10 cellular contexts compared by ENCODE assay signal in the genomic region with DNA sequence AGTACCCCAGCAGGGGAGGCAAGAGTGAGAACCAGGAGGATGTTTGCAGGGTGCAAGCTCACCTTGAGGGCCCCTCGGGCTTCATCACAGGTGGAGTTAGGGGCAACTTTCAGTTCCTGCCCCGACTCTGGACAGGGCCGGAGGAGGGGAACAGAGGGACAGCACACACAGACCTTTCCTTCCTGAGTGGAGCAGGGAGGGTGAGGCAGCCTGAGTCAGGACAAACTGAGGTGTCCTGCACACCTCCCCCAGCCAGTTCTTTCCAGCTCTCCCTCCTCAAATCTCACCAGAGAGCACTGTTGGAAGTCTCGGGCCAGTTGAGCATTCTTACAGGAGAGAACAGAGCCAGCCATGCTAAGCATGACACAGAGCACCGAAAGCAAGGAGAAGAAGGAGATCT. TPM values are rescaled to one million over a fixed set of nuclear protein-coding genes. Genes with fewer than 3 reads are reported as not detected.
A peak's percentile ranks its signal among the peaks of the same experiment; 100 is the strongest.
DNase-seq lines count a peak whose midpoint lies in the region; ATAC-seq, FAIRE-seq and TF ChIP-seq lines count a peak whose summit lies in the region.
"Had no signal": no experiment of that assay in that cellular context is flagged by ENCODE, and none has a peak within 500 bp of the region (broad histone marks: within the 10 kb centered on the region; RNA-seq: fewer than 3 reads in every experiment).

No MANE protein-coding gene starts in this region.

- H3K4me3 ChIP-seq in endothelial cell of umbilical vein (replicated peaks in 1 of 3; ENCODE audit: insufficient read depth in 1 of 3, low read depth in 1 of 3, low read length in 3 of 3) (peak overlapping the region in 2 of 3 experiments; percentile 57 to 77), parathyroid adenoma (ENCODE audit: low read depth, low read length) (no peak overlapping the region)

- H3K9me1 ChIP-seq in endothelial cell of umbilical vein (replicated peaks; ENCODE audit: control insufficient read depth, extremely low read depth, insufficient read depth, low read length) = no peaks in the 10 kb centered on the region

- TF ChIP-seq POLR2A in endothelial cell of umbilical vein (IDR thresholded peaks at IDR 0.05; ENCODE audit: low read depth, low read length) = no peak

- H3K4me2 ChIP-seq in endothelial cell of umbilical vein (ENCODE audit: insufficient read depth, low read length) = peak overlapping the region; percentile 76
- peak overlapping the region; percentile 77 for H3K4me2 ChIP-seq in parathyroid adenoma (ENCODE audit: low read length)

- H3K27me3 ChIP-seq in endothelial cell of umbilical vein (ENCODE audit: control insufficient read depth in 2 of 2, insufficient read depth in 2 of 2, low read length in 2 of 2) (no peaks in the 10 kb centered on the region), parathyroid adenoma (ENCODE audit: control insufficient read depth, insufficient read depth, low read length) (no peaks in the 10 kb centered on the region)

- intact Hi-C loops in endothelial cell of umbilical vein (cut with micrococcal nuclease) = loop anchor here (2.0 to 10.0 kb wide), 2 partner anchors 19 to 311 kb away; a partner anchor contains a TSS
- intact Hi-C loops in Right ventricle myocardium inferior (cut with DNase I) = no loop called here

- H3K27ac ChIP-seq in endothelial cell of umbilical vein (ENCODE audit: insufficient read depth, low read depth, low read length) (no peak overlapping the region), parathyroid adenoma (no peak overlapping the region)

- H3K9ac ChIP-seq in endothelial cell of umbilical vein (replicated peaks; ENCODE audit: extremely low read depth, insufficient read depth, low read length) = no peak overlapping the region
- no peak overlapping the region for H3K9ac ChIP-seq in parathyroid adenoma

- no peak for ATAC-seq in Right ventricle myocardium inferior

- H3K9me3 ChIP-seq in endothelial cell of umbilical vein (replicated peaks; ENCODE audit: control insufficient read depth, insufficient read depth, low read length) = no peaks in the 10 kb centered on the region
- no peaks in the 10 kb centered on the region for H3K9me3 ChIP-seq in parathyroid adenoma (ENCODE audit: control insufficient read depth, low read length)

- H3K36me3 ChIP-seq in endothelial cell of umbilical vein (ENCODE audit: control insufficient read depth in 2 of 2, extremely low read depth in 1 of 2, insufficient read depth in 2 of 2, low read length in 2 of 2) (peaks cover 3 to 8% of the 10 kb centered on the region in 2 experiments), parathyroid adenoma (ENCODE audit: control insufficient read depth, insufficient read depth, low read length) (no peaks in the 10 kb centered on the region)

- POLR2A ChIA-PET in endothelial cell of umbilical vein (lab: Charles Lee) = no interaction called here

- CTCF ChIA-PET in endothelial cell of umbilical vein (lab: Charles Lee) = no interaction called here

- BruUV-seq in endothelial cell of umbilical vein (replicated peaks; lab: Mats Ljungman, UMichigan) = no TSS peak

- H3K4me1 ChIP-seq in endothelial cell of umbilical vein (ENCODE audit: control insufficient read depth, extremely low read depth, insufficient read depth, low read length) (peaks cover 29% of the 10 kb centered on the region), parathyroid adenoma (peaks cover 4% of the 10 kb centered on the region)

- DNase-seq in ELR (ENCODE audit: low read depth) (peak; percentile 58), RCC 7860 (ENCODE audit: low spot score) (peak; percentile 14), endothelial cell of umbilical vein (ENCODE audit: low read depth, low spot score) (no peak), D341Med (ENCODE audit: low spot score) (no peak), NCI-H82 treated with DMSO at 0.1 percent for 48 hours (lab: John Stamatoyannopoulos, UW; ENCODE audit: unreplicated experiment) (no peak), NCI-H2107 treated with DMSO at 0.1 percent for 48 hours (lab: John Stamatoyannopoulos, UW; ENCODE audit: unreplicated experiment) (no peak), Right ventricle myocardium inferior (ENCODE audit: missing footprints) (no peak)
- DNase-seq: activated CD4-positive, alpha-beta T cell treated with anti-CD3 and anti-CD28 coated beads, Interleukin-2, amount 50 U/mL, for 1 hour had no signal

- H4K20me1 ChIP-seq in endothelial cell of umbilical vein (replicated peaks; ENCODE audit: control insufficient read depth, extremely low read depth, insufficient read depth, low read length) = no peaks in the 10 kb centered on the region

- H2AFZ ChIP-seq in endothelial cell of umbilical vein (ENCODE audit: low read depth, low read length) (no peak overlapping the region), parathyroid adenoma (no peak overlapping the region)

- no peak for TF ChIP-seq CTCF in endothelial cell of umbilical vein (IDR thresholded peaks at IDR 0.05; ENCODE audit: extremely low read depth in 1 of 2, insufficient read depth in 1 of 2, low read depth in 1 of 2, low read length in 2 of 2)
- no peak for TF ChIP-seq CTCF in parathyroid adenoma (IDR thresholded peaks at IDR 0.05)

- dilution Hi-C loops in endothelial cell of umbilical vein (cut with MboI; ENCODE audit: extremely low pct_ligation_motif_present, low sequenced_read_pairs) = no loop called here

- H3K79me2 ChIP-seq in endothelial cell of umbilical vein (ENCODE audit: control insufficient read depth, insufficient read depth, low read length) = peaks cover 9% of the 10 kb centered on the region
- H3K79me2 ChIP-seq in parathyroid adenoma = no peaks in the 10 kb centered on the region

- no peak for FAIRE-seq in RCC 7860 (lab: Jason Lieb, UNC)
- FAIRE-seq in endothelial cell of umbilical vein (lab: Jason Lieb, UNC) = peak; percentile 24
- FAIRE-seq: islet of Langerhans had no signal

TF ChIP-seq in endothelial cell of umbilical vein, 7 proteins besides CTCF, POLR2A, EP300 and RAD21:
- TF ChIP-seq, protein P1, sequence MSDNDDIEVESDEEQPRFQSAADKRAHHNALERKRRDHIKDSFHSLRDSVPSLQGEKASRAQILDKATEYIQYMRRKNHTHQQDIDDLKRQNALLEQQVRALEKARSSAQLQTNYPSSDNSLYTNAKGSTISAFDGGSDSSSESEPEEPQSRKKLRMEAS (IDR thresholded peaks at IDR 0.05; ENCODE audit: insufficient read depth, insufficient read length) = no peak

RNA-seq across cellular contexts. Expression of a gene that starts 1.5 kb away (rescaled TPM):
- total RNA-seq in endothelial cell of umbilical vein = 61.8 and 62.7 TPM in 2 replicates
- 26.6 and 27.4 TPM in 2 replicates for polyA plus RNA-seq in endothelial cell of umbilical vein
- polyA plus RNA-seq in endothelial cell of umbilical vein (2011; cell fraction: cytosol; rRNA removed) = 20.3 and 26.1 TPM in 2 replicates
- polyA plus RNA-seq in endothelial cell of umbilical vein (2011; cell fraction: nucleus; rRNA removed) = 23.2 and 24.1 TPM in 2 replicates
- polyA plus RNA-seq in endothelial cell of umbilical vein (2012) = 36.0 and 43.1 TPM in 2 replicates
- polyA minus RNA-seq in endothelial cell of umbilical vein = 12.0 and 12.6 TPM in 2 replicates
- polyA minus RNA-seq in endothelial cell of umbilical vein (2011; cell fraction: cytosol; rRNA and poly(A)+ RNA removed) = 15.0 TPM
- 7.2 and 7.4 TPM in 2 replicates for polyA minus RNA-seq in endothelial cell of umbilical vein (2011; cell fraction: nucleus; rRNA and poly(A)+ RNA removed)
- 14.5 TPM for total RNA-seq in Right ventricle myocardium inferior

RNA-seq across cellular contexts. Expression of a gene that starts 8.4 kb away (rescaled TPM):
- 80.1 and 80.8 TPM in 2 replicates for total RNA-seq in endothelial cell of umbilical vein
- polyA plus RNA-seq in endothelial cell of umbilical vein = 306 and 342 TPM in 2 replicates
- 157 and 171 TPM in 2 replicates for polyA plus RNA-seq in endothelial cell of umbilical vein (2011; cell fraction: cytosol; rRNA removed)
- polyA plus RNA-seq in endothelial cell of umbilical vein (2011; cell fraction: nucleus; rRNA removed) = 76.5 and 78.5 TPM in 2 replicates
- polyA plus RNA-seq in endothelial cell of umbilical vein (2012) = 76.7 and 82.9 TPM in 2 replicates
- 125 and 131 TPM in 2 replicates for polyA minus RNA-seq in endothelial cell of umbilical vein
- polyA minus RNA-seq in endothelial cell of umbilical vein (2011; cell fraction: cytosol; rRNA and poly(A)+ RNA removed) = 87.9 TPM
- 22.5 and 23.7 TPM in 2 replicates for polyA minus RNA-seq in endothelial cell of umbilical vein (2011; cell fraction: nucleus; rRNA and poly(A)+ RNA removed)
- 55.4 TPM for total RNA-seq in Right ventricle myocardium inferior

RNA-seq across cellular contexts. Expression of a gene that starts 19.5 kb away (rescaled TPM):
- 61.7 and 69.1 TPM in 2 replicates for total RNA-seq in endothelial cell of umbilical vein
- 80.9 and 84.8 TPM in 2 replicates for polyA plus RNA-seq in endothelial cell of umbilical vein
- 24.4 and 27.0 TPM in 2 replicates for polyA plus RNA-seq in endothelial cell of umbilical vein (2011; cell fraction: cytosol; rRNA removed)
- 560 and 582 TPM in 2 replicates for polyA plus RNA-seq in endothelial cell of umbilical vein (2011; cell fraction: nucleus; rRNA removed)
- 32.4 and 34.0 TPM in 2 replicates for polyA plus RNA-seq in endothelial cell of umbilical vein (2012)
- 83.6 and 98.2 TPM in 2 replicates for polyA minus RNA-seq in endothelial cell of umbilical vein
- 24.1 TPM for polyA minus RNA-seq in endothelial cell of umbilical vein (2011; cell fraction: cytosol; rRNA and poly(A)+ RNA removed)
- 100 and 109 TPM in 2 replicates for polyA minus RNA-seq in endothelial cell of umbilical vein (2011; cell fraction: nucleus; rRNA and poly(A)+ RNA removed)
- total RNA-seq in Right ventricle myocardium inferior = 20.9 TPM

RNA-seq across cellular contexts. Expression of a gene that starts 23.5 kb away (rescaled TPM):
- 1.8 and 3.3 TPM in 2 replicates for total RNA-seq in endothelial cell of umbilical vein
- 4.1 and 4.6 TPM in 2 replicates for polyA plus RNA-seq in endothelial cell of umbilical vein
- 1.3 and 2.7 TPM in 2 replicates for polyA plus RNA-seq in endothelial cell of umbilical vein (2011; cell fraction: cytosol; rRNA removed)
- 19.7 and 30.1 TPM in 2 replicates for polyA plus RNA-seq in endothelial cell of umbilical vein (2011; cell fraction: nucleus; rRNA removed)
- polyA plus RNA-seq in endothelial cell of umbilical vein (2012) = 1.5 and 1.6 TPM in 2 replicates
- 2.8 and 4.9 TPM in 2 replicates for polyA minus RNA-seq in endothelial cell of umbilical vein
- 4.5 TPM for polyA minus RNA-seq in endothelial cell of umbilical vein (2011; cell fraction: cytosol; rRNA and poly(A)+ RNA removed)
- polyA minus RNA-seq in endothelial cell of umbilical vein (2011; cell fraction: nucleus; rRNA and poly(A)+ RNA removed) = 3.3 and 3.5 TPM in 2 replicates
- 1.8 TPM for total RNA-seq in Right ventricle myocardium inferior

RNA-seq across cellular contexts. Expression of a gene that starts 45.3 kb away (rescaled TPM):
- total RNA-seq in endothelial cell of umbilical vein = 49.1 and 53.0 TPM in 2 replicates
- 109 and 137 TPM in 2 replicates for polyA plus RNA-seq in endothelial cell of umbilical vein
- 83.3 and 90.2 TPM in 2 replicates for polyA plus RNA-seq in endothelial cell of umbilical vein (2011; cell fraction: cytosol; rRNA removed)
- 45.5 and 50.8 TPM in 2 replicates for polyA plus RNA-seq in endothelial cell of umbilical vein (2011; cell fraction: nucleus; rRNA removed)
- 56.9 and 61.7 TPM in 2 replicates for polyA plus RNA-seq in endothelial cell of umbilical vein (2012)
- polyA minus RNA-seq in endothelial cell of umbilical vein = 44.4 and 56.0 TPM in 2 replicates
- 63.1 TPM for polyA minus RNA-seq in endothelial cell of umbilical vein (2011; cell fraction: cytosol; rRNA and poly(A)+ RNA removed)
- 14.8 and 20.2 TPM in 2 replicates for polyA minus RNA-seq in endothelial cell of umbilical vein (2011; cell fraction: nucleus; rRNA and poly(A)+ RNA removed)
- 16.5 TPM for total RNA-seq in Right ventricle myocardium inferior

Comparison
In these comparisons a context has a peak if more than half of its experiments do, and no peak if none do; other contexts are left out.
1. DNase-seq: peak in ELR (single experiment) and RCC 7860 (single experiment); none in endothelial cell of umbilical vein (single experiment), D341Med (single experiment), NCI-H82 treated with DMSO at 0.1 percent for 48 hours (single experiment), NCI-H2107 treated with DMSO at 0.1 percent for 48 hours (single experiment) and Right ventricle myocardium inferior (single experiment).